Comparison of ENCODE assay signal across 8 cellular contexts in genomic region chr10:4994260-4994659, GRCh38. TPM values are rescaled to one million over a fixed set of nuclear protein-coding genes. Genes with fewer than 3 reads are reported as not detected.
"Had no signal": no experiment of that assay in that cellular context is flagged by ENCODE, and none has a peak within 500 bp of the region (broad histone marks: within the 10 kb centered on the region; RNA-seq: fewer than 3 reads in every experiment).

No MANE protein-coding gene starts in this region.

RNA-seq across cellular contexts. Expression of gene AKR1C2, which starts 9.4 kb away (rescaled TPM):
- total RNA-seq: activated B cell treated with CpG ODN at 0.5 μM for 24 hours; activated CD4-positive, alpha-beta T cell treated with anti-CD3 and anti-CD28 coated beads, Interleukin-2, amount 10 ng/mL, durations not matched to agents 24 days and 14 days; activated CD8-positive, alpha-beta memory T cell treated with anti-CD3 and anti-CD28 coated beads for 36 hours; activated CD8-positive, alpha-beta T cell treated with anti-CD3 and anti-CD28 coated beads for 36 hours; activated naive CD4-positive, alpha-beta T cell treated with anti-CD3 and anti-CD28 coated beads, Interleukin-2, amount 50 U/mL, for 72 hours; activated naive CD8-positive, alpha-beta T cell treated with anti-CD3 and anti-CD28 coated beads for 36 hours; activated T-helper 1 cell treated with anti-CD3 and anti-CD28 coated beads, Interleukin-12 subunit alpha, Interleukin-12 subunit beta, Interleukin-2, Interleukin-4 antibody, amounts not matched to agents 30 ng/mL and 10 ng/mL and 1 ng/mL, durations not matched to agents 14 hours and 24 hours and 36 hours; activated T-helper 17 cell treated with anti-CD3 and anti-CD28 coated beads, Interleukin-2, amount 50 U/mL, for 72 hours had no signal

RNA-seq across cellular contexts. Expression of gene AKR1C1, which starts 31.0 kb away (rescaled TPM):
- total RNA-seq: activated B cell treated with CpG ODN at 0.5 μM for 24 hours had no signal
